Comparison of ENCODE assay signal across 1 cellular context in genomic region chr16:89701425-89702406, GRCh38.
TF ChIP-seq lines count a peak whose summit lies in the region.

A gene with protein sequence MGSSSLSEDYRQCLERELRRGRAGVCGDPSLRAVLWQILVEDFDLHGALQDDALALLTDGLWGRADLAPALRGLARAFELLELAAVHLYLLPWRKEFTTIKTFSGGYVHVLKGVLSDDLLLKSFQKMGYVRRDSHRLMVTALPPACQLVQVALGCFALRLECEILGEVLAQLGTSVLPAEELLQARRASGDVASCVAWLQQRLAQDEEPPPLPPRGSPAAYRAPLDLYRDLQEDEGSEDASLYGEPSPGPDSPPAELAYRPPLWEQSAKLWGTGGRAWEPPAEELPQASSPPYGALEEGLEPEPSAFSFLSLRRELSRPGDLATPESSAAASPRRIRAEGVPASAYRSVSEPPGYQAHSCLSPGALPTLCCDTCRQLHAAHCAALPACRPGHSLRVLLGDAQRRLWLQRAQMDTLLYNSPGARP (minus strand): TSS chr16:89701705. CDS start chr16:89701232, 473 bp downstream.

TF ChIP-seq in HepG2, 621 proteins besides CTCF, POLR2A, EP300 and RAD21 (continued from another document and continues in another):
- TF ChIP-seq, protein P1, sequence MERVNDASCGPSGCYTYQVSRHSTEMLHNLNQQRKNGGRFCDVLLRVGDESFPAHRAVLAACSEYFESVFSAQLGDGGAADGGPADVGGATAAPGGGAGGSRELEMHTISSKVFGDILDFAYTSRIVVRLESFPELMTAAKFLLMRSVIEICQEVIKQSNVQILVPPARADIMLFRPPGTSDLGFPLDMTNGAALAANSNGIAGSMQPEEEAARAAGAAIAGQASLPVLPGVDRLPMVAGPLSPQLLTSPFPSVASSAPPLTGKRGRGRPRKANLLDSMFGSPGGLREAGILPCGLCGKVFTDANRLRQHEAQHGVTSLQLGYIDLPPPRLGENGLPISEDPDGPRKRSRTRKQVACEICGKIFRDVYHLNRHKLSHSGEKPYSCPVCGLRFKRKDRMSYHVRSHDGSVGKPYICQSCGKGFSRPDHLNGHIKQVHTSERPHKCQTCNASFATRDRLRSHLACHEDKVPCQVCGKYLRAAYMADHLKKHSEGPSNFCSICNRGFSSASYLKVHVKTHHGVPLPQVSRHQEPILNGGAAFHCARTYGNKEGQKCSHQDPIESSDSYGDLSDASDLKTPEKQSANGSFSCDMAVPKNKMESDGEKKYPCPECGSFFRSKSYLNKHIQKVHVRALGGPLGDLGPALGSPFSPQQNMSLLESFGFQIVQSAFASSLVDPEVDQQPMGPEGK (CRISPR knock-in tag; IDR thresholded peaks at IDR 0.05): peak; percentile 23
- TF ChIP-seq KDM6A (CRISPR knock-in tag; IDR thresholded peaks at IDR 0.05; ENCODE audit: low read depth) (no peak), ZNF17 (CRISPR knock-in tag; IDR thresholded peaks at IDR 0.05) (no peak), ZNF670 (CRISPR knock-in tag; IDR thresholded peaks at IDR 0.05; ENCODE audit: borderline replicate concordance) (0 out of 2 replicates have a peak, but pooled peaks have one; percentile 19), GATA4 (IDR thresholded peaks at IDR 0.05; ENCODE audit: borderline replicate concordance, low read depth) (peak; percentile 33; the same call in 1 of the 2 replicates), ZBTB14 (CRISPR knock-in tag; IDR thresholded peaks at IDR 0.05) (peak; percentile 58; the same call in 1 of the 2 replicates), ZNF609 (CRISPR knock-in tag; IDR thresholded peaks at IDR 0.05; ENCODE audit: borderline replicate concordance) (peak; percentile 31; the same call in 1 of the 2 replicates), ZNF781 (CRISPR knock-in tag; IDR thresholded peaks at IDR 0.05; ENCODE audit: borderline replicate concordance, not compliant biosample characterization) (no peak), NFATC3 (CRISPR knock-in tag; IDR thresholded peaks at IDR 0.05) (no peak), PPARG (CRISPR knock-in tag; conservative IDR thresholded peaks at IDR 0.05) (no peak), ZNF703 (CRISPR knock-in tag; IDR thresholded peaks at IDR 0.05; ENCODE audit: borderline replicate concordance) (no peak), ISL2 (CRISPR knock-in tag; IDR thresholded peaks at IDR 0.05) (0 out of 2 replicates have a peak, but pooled peaks have one; percentile 25), TFDP1 (CRISPR knock-in tag; IDR thresholded peaks at IDR 0.05; ENCODE audit: borderline replicate concordance) (no peak; the same call in none of the 2 replicates), MEF2D (CRISPR knock-in tag; IDR thresholded peaks at IDR 0.05) (peak; percentile 44), U2AF1 (optimal IDR thresholded peaks at IDR 0.05; ENCODE audit: low read depth, low read length) (peak; percentile 55), CENPT (CRISPR knock-in tag; IDR thresholded peaks at IDR 0.05; ENCODE audit: low read depth) (no peak), ZNF687 (CRISPR knock-in tag; IDR thresholded peaks at IDR 0.05) (peak; percentile 50; the same call in 1 of the 2 replicates), ZSCAN5A (CRISPR knock-in tag; IDR thresholded peaks at IDR 0.05; ENCODE audit: borderline replicate concordance) (no peak), TBP (CRISPR knock-in tag; IDR thresholded peaks at IDR 0.05) (no peak; the same call in 1 of the 2 replicates), SMC3 (IDR thresholded peaks at IDR 0.05; ENCODE audit: low read length) (no peak), ZNF552 (CRISPR knock-in tag; IDR thresholded peaks at IDR 0.05; ENCODE audit: borderline replicate concordance) (no peak), ZNF546 (CRISPR knock-in tag; conservative IDR thresholded peaks at IDR 0.05) (peak; percentile 42; the same call in 1 of the 2 replicates), HOXA7 (CRISPR knock-in tag; IDR thresholded peaks at IDR 0.05) (no peak), POLR2AphosphoS5 (IDR thresholded peaks at IDR 0.05; ENCODE audit: low read depth, low read length) (peak; percentile 74), ZEB1 (IDR thresholded peaks at IDR 0.05; ENCODE audit: insufficient replicate concordance, low read depth) (peak; percentile 46), KAT8 (CRISPR knock-in tag; IDR thresholded peaks at IDR 0.05) (peak; percentile 63), RARG (CRISPR knock-in tag; IDR thresholded peaks at IDR 0.05; ENCODE audit: low read depth) (no peak), ZSCAN21 (CRISPR knock-in tag; IDR thresholded peaks at IDR 0.05; ENCODE audit: borderline replicate concordance) (peak; percentile 34), RXRA (CRISPR knock-in tag; IDR thresholded peaks at IDR 0.05) (peak; percentile 39; the same call in 1 of the 2 replicates)
- TF ChIP-seq, protein P2, sequence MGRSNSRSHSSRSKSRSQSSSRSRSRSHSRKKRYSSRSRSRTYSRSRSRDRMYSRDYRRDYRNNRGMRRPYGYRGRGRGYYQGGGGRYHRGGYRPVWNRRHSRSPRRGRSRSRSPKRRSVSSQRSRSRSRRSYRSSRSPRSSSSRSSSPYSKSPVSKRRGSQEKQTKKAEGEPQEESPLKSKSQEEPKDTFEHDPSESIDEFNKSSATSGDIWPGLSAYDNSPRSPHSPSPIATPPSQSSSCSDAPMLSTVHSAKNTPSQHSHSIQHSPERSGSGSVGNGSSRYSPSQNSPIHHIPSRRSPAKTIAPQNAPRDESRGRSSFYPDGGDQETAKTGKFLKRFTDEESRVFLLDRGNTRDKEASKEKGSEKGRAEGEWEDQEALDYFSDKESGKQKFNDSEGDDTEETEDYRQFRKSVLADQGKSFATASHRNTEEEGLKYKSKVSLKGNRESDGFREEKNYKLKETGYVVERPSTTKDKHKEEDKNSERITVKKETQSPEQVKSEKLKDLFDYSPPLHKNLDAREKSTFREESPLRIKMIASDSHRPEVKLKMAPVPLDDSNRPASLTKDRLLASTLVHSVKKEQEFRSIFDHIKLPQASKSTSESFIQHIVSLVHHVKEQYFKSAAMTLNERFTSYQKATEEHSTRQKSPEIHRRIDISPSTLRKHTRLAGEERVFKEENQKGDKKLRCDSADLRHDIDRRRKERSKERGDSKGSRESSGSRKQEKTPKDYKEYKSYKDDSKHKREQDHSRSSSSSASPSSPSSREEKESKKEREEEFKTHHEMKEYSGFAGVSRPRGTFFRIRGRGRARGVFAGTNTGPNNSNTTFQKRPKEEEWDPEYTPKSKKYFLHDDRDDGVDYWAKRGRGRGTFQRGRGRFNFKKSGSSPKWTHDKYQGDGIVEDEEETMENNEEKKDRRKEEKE (IDR thresholded peaks at IDR 0.05): no peak
- TF ChIP-seq, protein P3, sequence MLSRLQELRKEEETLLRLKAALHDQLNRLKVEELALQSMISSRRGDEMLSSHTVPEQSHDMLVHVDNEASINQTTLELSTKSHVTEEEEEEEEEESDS (CRISPR knock-in tag; IDR thresholded peaks at IDR 0.05; ENCODE audit: borderline replicate concordance): no peak
- TF ChIP-seq, protein P4, sequence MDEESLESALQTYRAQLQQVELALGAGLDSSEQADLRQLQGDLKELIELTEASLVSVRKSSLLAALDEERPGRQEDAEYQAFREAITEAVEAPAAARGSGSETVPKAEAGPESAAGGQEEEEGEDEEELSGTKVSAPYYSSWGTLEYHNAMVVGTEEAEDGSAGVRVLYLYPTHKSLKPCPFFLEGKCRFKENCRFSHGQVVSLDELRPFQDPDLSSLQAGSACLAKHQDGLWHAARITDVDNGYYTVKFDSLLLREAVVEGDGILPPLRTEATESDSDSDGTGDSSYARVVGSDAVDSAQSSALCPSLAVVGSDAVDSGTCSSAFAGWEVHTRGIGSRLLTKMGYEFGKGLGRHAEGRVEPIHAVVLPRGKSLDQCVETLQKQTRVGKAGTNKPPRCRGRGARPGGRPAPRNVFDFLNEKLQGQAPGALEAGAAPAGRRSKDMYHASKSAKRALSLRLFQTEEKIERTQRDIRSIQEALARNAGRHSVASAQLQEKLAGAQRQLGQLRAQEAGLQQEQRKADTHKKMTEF (CRISPR knock-in tag; IDR thresholded peaks at IDR 0.05): 0 out of 2 replicates have a peak, but pooled peaks have one; percentile 12
- TF ChIP-seq, protein P5, sequence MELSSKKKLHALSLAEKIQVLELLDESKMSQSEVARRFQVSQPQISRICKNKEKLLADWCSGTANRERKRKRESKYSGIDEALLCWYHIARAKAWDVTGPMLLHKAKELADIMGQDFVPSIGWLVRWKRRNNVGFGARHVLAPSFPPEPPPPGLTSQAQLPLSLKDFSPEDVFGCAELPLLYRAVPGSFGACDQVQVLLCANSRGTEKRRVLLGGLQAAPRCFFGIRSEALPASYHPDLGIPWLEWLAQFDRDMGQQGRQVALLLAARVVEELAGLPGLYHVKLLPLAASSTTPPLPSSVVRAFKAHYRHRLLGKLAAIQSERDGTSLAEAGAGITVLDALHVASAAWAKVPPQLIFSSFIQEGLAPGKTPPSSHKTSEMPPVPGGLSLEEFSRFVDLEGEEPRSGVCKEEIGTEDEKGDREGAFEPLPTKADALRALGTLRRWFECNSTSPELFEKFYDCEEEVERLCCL (CRISPR knock-in tag; IDR thresholded peaks at IDR 0.05; ENCODE audit: borderline replicate concordance): no peak; the same call in 1 of the 2 replicates
